11 cellular contexts compared by ENCODE assay signal in the genomic region with DNA sequence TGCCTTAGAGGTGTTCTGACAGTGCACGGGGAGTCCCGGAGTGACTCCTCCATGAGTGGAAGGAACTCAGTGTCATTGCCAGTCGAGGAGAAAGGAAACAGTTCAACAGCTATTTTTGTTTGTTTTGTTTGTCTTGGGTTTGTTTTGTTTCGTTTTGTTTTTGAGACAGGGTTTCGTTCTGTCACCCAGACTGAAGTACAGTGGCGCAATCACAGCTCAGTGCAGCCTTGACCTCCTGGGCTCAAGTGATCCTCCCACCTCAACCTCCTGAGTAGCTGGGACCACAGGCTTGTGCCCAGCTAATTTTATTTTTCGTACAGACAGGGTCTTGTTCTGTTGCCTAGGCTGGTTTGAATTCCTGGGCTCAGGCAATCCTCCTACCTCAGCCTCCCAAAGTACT.
"Had no signal": no experiment of that assay in that cellular context is flagged by ENCODE, and none has a peak within 500 bp of the region (broad histone marks: within the 10 kb centered on the region; RNA-seq: fewer than 3 reads in every experiment).

No MANE protein-coding gene starts in this region.

- DNase-seq: effector CD4-positive, alpha-beta T cell; gastrocnemius medialis; stimulated activated CD4-positive, alpha-beta T cell treated with anti-CD3 and anti-CD28 coated beads, Interleukin-1b, Interleukin-23, amount 100 ng/mL, for 48 hours; stimulated activated naive CD4-positive, alpha-beta T cell; substantia nigra; T-cell had no signal

- H3K27ac Mint-ChIP-seq: activated T-helper 2 cell treated with anti-CD3 and anti-CD28 coated beads, Interferon-gamma antibody, Interleukin-2, Interleukin-4, amounts not matched to agents 10 μg/mL and 5 μg/mL and 100 μg/mL, durations not matched to agents 14 hours and 24 hours and 36 hours; T-cell; type B pancreatic cell had no signal

- H3K9me3 ChIP-seq: gastrocnemius medialis had no signal

- H3K27me3 Mint-ChIP-seq: activated naive CD4-positive, alpha-beta T cell treated with anti-CD3 and anti-CD28 coated beads, Interleukin-2, amount 50 U/mL, for 24 hours; T-cell; type B pancreatic cell had no signal

- H3K4me3 Mint-ChIP-seq: activated naive CD4-positive, alpha-beta T cell treated with anti-CD3 and anti-CD28 coated beads, Interleukin-2, amount 50 U/mL, for 24 hours; T-cell; type B pancreatic cell had no signal

- H3K4me3 ChIP-seq: gastrocnemius medialis had no signal

- ATAC-seq: gastrocnemius medialis, T-cell had no signal

- H3K27ac ChIP-seq: gastrocnemius medialis, VCaP had no signal

- H3K9me3 Mint-ChIP-seq: activated naive CD4-positive, alpha-beta T cell treated with anti-CD3 and anti-CD28 coated beads, Interleukin-2, amount 50 U/mL, for 24 hours; activated T-helper 2 cell treated with anti-CD3 and anti-CD28 coated beads, Interferon-gamma antibody, Interleukin-2, Interleukin-4, amounts not matched to agents 10 μg/mL and 5 μg/mL and 100 μg/mL, durations not matched to agents 14 hours and 24 hours and 36 hours; T-cell; type B pancreatic cell had no signal

- FAIRE-seq: kidney had no signal

- H3K27me3 ChIP-seq: gastrocnemius medialis had no signal
